ENCODE assay signal across 1 cellular context in genomic region chr19:42248270-42249148, GRCh38.
TF ChIP-seq lines count a peak whose summit lies in the region.

No MANE protein-coding gene starts in this region.

TF ChIP-seq in HepG2, 621 proteins besides CTCF, POLR2A, EP300 and RAD21 (continued from another document):
- TF ChIP-seq ZNF574 (CRISPR knock-in tag; IDR thresholded peaks at IDR 0.05) = no peak
- TF ChIP-seq TAF15 (IDR thresholded peaks at IDR 0.05; ENCODE audit: low read depth, low read length, poor library complexity, severe bottlenecking) = peak; percentile 68
- TF ChIP-seq PLSCR1 (CRISPR knock-in tag; IDR thresholded peaks at IDR 0.05; ENCODE audit: borderline replicate concordance) = no peak
- TF ChIP-seq BCLAF1 (IDR thresholded peaks at IDR 0.05) = no peak
- TF ChIP-seq RERE (CRISPR knock-in tag; IDR thresholded peaks at IDR 0.05; ENCODE audit: low read depth) = no peak
- peak; percentile 57 for TF ChIP-seq POLR2G (IDR thresholded peaks at IDR 0.05; ENCODE audit: low read depth, low read length)
- TF ChIP-seq E2F1 (CRISPR knock-in tag; IDR thresholded peaks at IDR 0.05) = no peak
- no peak for TF ChIP-seq ATF7 (IDR thresholded peaks at IDR 0.05)
- TF ChIP-seq ATF7 (CRISPR knock-in tag; IDR thresholded peaks at IDR 0.05) = no peak
- TF ChIP-seq SRSF1 (optimal IDR thresholded peaks at IDR 0.05; ENCODE audit: low read depth, low read length) = no peak
- TF ChIP-seq REXO4 (CRISPR knock-in tag; IDR thresholded peaks at IDR 0.05; ENCODE audit: borderline replicate concordance) = no peak
- 0 out of 2 replicates have a peak, but pooled peaks have one; percentile 38 for TF ChIP-seq PATZ1 (CRISPR knock-in tag; IDR thresholded peaks at IDR 0.05)
- no peak for TF ChIP-seq ZHX1 (CRISPR knock-in tag; IDR thresholded peaks at IDR 0.05; ENCODE audit: low read depth)
- TF ChIP-seq ETS1 (CRISPR knock-in tag; IDR thresholded peaks at IDR 0.05) = no peak
- TF ChIP-seq HNRNPH1 (optimal IDR thresholded peaks at IDR 0.05; ENCODE audit: low read depth, low read length) = no peak
- no peak for TF ChIP-seq AGO2 (optimal IDR thresholded peaks at IDR 0.05; ENCODE audit: low read depth, low read length)
- TF ChIP-seq PCBP1 (IDR thresholded peaks at IDR 0.05; ENCODE audit: borderline replicate concordance, low read depth, low read length) = no peak
- no peak for TF ChIP-seq NFE2L2 (IDR thresholded peaks at IDR 0.05; ENCODE audit: low read length)
- no peak for TF ChIP-seq TMF1 (CRISPR knock-in tag; IDR thresholded peaks at IDR 0.05; ENCODE audit: low read depth)
- TF ChIP-seq KAT7 (CRISPR knock-in tag; IDR thresholded peaks at IDR 0.05; ENCODE audit: borderline replicate concordance) = no peak
- TF ChIP-seq ZNF543 (CRISPR knock-in tag; IDR thresholded peaks at IDR 0.05) = no peak
- peak; percentile 83 for TF ChIP-seq AGO1 (IDR thresholded peaks at IDR 0.05; ENCODE audit: low read depth, low read length, poor library complexity, severe bottlenecking)
